8 cellular contexts compared by ENCODE assay signal in the genomic region with DNA sequence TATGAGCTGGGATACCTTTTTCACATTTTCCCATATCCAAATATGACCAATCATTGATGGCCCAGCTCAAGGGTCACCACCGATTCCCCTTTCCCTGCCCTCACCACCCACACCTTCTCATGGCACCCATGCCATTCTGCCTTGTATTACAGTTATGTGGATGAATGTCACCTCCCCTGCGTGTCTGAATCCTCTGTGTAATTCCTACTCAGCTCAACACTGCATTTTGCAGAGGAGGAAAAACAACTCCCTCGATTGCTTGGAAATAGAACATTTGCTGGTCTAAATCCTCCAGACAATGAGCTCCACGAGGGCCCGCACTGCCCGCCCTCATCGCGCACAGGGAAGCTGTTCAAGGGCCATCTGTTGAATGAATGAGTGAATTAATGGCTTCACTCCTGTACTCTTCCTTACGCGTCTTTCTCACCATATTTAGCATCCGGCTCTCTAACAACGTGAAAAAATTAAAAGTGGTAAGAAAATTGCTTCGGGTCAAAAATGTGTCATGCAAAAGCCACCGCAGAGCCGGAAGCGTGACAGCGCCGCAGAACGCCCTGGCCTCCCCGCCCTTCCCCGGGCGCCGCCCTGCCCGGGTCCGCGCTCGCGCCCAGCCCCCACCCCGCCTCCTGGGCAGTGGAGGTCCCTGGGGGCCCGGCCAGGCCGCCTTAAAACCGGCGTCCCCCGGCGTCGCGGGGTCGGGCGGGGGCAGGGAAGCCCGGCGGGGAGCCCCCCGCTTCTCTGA. TPM values are rescaled to one million over a fixed set of nuclear protein-coding genes. Genes with fewer than 3 reads are reported as not detected.
A peak's percentile ranks its signal among the peaks of the same experiment; 100 is the strongest.
DNase-seq lines count a peak whose midpoint lies in the region; ATAC-seq, FAIRE-seq and TF ChIP-seq lines count a peak whose summit lies in the region.

No MANE protein-coding gene starts in this region.

- H3K4me3 Mint-ChIP-seq in activated T-helper 2 cell treated with anti-CD3 and anti-CD28 coated beads, Interferon-gamma antibody, Interleukin-2, Interleukin-4, amounts not matched to agents 10 μg/mL and 5 μg/mL and 100 μg/mL, durations not matched to agents 14 hours and 24 hours and 36 hours (ENCODE audit: low read depth), result peak overlapping the region; percentile 85

- peak overlapping the region; percentile 86 for H2AFZ ChIP-seq in trophoblast cell (ENCODE audit: insufficient read depth, low read length, poor library complexity)

- TF ChIP-seq CTCF in gastroesophageal sphincter (IDR thresholded peaks at IDR 0.05), result no peak

- H3K36me3 Mint-ChIP-seq in activated T-helper 2 cell treated with anti-CD3 and anti-CD28 coated beads, Interferon-gamma antibody, Interleukin-2, Interleukin-4, amounts not matched to agents 10 μg/mL and 5 μg/mL and 100 μg/mL, durations not matched to agents 14 hours and 24 hours and 36 hours (ENCODE audit: low read depth), result peaks cover 23% of the 10 kb centered on the region

- no peaks in the 10 kb centered on the region for H3K36me3 ChIP-seq in gastroesophageal sphincter
- H3K36me3 ChIP-seq in trophoblast cell (ENCODE audit: control insufficient read depth in 1 of 2, insufficient read depth in 2 of 2, low read length in 2 of 2), result no peaks in the 10 kb centered on the region

- peaks cover 4% of the 10 kb centered on the region for H3K79me2 ChIP-seq in trophoblast cell (ENCODE audit: control insufficient read depth, insufficient read depth, low read length, poor library complexity)

- H3K9ac ChIP-seq in trophoblast cell (ENCODE audit: low read length), result peak overlapping the region; percentile 73

- H3K27me3 ChIP-seq in gastroesophageal sphincter, result peaks cover 10% of the 10 kb centered on the region
- no peaks in the 10 kb centered on the region for H3K27me3 ChIP-seq in trophoblast cell (ENCODE audit: insufficient read depth, low read length)

- H3K9me3 Mint-ChIP-seq in activated T-helper 2 cell treated with anti-CD3 and anti-CD28 coated beads, Interferon-gamma antibody, Interleukin-2, Interleukin-4, amounts not matched to agents 10 μg/mL and 5 μg/mL and 100 μg/mL, durations not matched to agents 14 hours and 24 hours and 36 hours, result no peaks in the 10 kb centered on the region

- no peak overlapping the region for H3K23ac ChIP-seq in trophoblast cell (ENCODE audit: low read length)

- ATAC-seq in GM19467 (IDR thresholded peaks at IDR 0.05; ENCODE audit: unreplicated experiment) (peak; percentile 76), HG03565 (IDR thresholded peaks at IDR 0.05; ENCODE audit: unreplicated experiment) (peak; percentile 65), gastroesophageal sphincter (peak; percentile 75)

- H3K9me3 ChIP-seq in gastroesophageal sphincter, result no peaks in the 10 kb centered on the region
- H3K9me3 ChIP-seq in trophoblast cell (ENCODE audit: insufficient read depth, low read depth, low read length), result peaks cover under 1% of the 10 kb centered on the region

- peak; percentile 37 for DNase-seq in COLO829 (ENCODE audit: low spot score)
- peak; percentile 51 for DNase-seq in RCC 7860 (ENCODE audit: low spot score)
- peak; percentile 80 for DNase-seq in activated T-helper 2 cell treated with anti-CD3 and anti-CD28 coated beads, Interferon-gamma antibody, Interleukin-2, Interleukin-4, amounts not matched to agents 10 μg/mL and 5 μg/mL and 100 μg/mL, durations not matched to agents 14 hours and 24 hours and 36 hours (ENCODE audit: low spot score)
- peak; percentile 60 to 79 for DNase-seq in trophoblast cell
- DNase-seq in urothelium cell line (ENCODE audit: low spot score), result peak; percentile 79

- peaks cover 37% of the 10 kb centered on the region for H3K79me1 ChIP-seq in trophoblast cell (ENCODE audit: low read length)

- H2BK5ac ChIP-seq in trophoblast cell (ENCODE audit: low read depth, low read length, poor library complexity), result peak overlapping the region; percentile 90

- peak overlapping the region; percentile 94 for H3K27ac Mint-ChIP-seq in activated T-helper 2 cell treated with anti-CD3 and anti-CD28 coated beads, Interferon-gamma antibody, Interleukin-2, Interleukin-4, amounts not matched to agents 10 μg/mL and 5 μg/mL and 100 μg/mL, durations not matched to agents 14 hours and 24 hours and 36 hours

- peak overlapping the region; percentile 98 for H4K91ac ChIP-seq in trophoblast cell (ENCODE audit: low read depth, low read length)

- no peak for TF ChIP-seq POLR2A in gastroesophageal sphincter (IDR thresholded peaks at IDR 0.05)

- peaks cover 54% of the 10 kb centered on the region for H3K4me1 Mint-ChIP-seq in activated T-helper 2 cell treated with anti-CD3 and anti-CD28 coated beads, Interferon-gamma antibody, Interleukin-2, Interleukin-4, amounts not matched to agents 10 μg/mL and 5 μg/mL and 100 μg/mL, durations not matched to agents 14 hours and 24 hours and 36 hours (ENCODE audit: low read depth)

- H3K27ac ChIP-seq in gastroesophageal sphincter (peak overlapping the region in 2 of 4 donors; percentile 31 to 73), trophoblast cell (ENCODE audit: low read depth, low read length) (peak overlapping the region; percentile 70)

- H4K8ac ChIP-seq in trophoblast cell (ENCODE audit: low read depth, low read length), result peak overlapping the region; percentile 84

- H3K4ac ChIP-seq in trophoblast cell (ENCODE audit: low read depth, low read length), result peak overlapping the region; percentile 60

- peak overlapping the region; percentile 71 for H4K12ac ChIP-seq in trophoblast cell (ENCODE audit: low read depth, low read length)

- peak overlapping the region; percentile 82 for H2BK120ac ChIP-seq in trophoblast cell (ENCODE audit: insufficient read depth, low read length, poor library complexity)

- H3K4me3 ChIP-seq in gastroesophageal sphincter (peak overlapping the region; percentile 54 to 73), trophoblast cell (ENCODE audit: low read depth, low read length) (peak overlapping the region; percentile 71)

- peak overlapping the region; percentile 96 for H3K18ac ChIP-seq in trophoblast cell (ENCODE audit: low read length)

- FAIRE-seq in RCC 7860 (lab: Jason Lieb, UNC) (no peak), urothelium cell line (lab: Jason Lieb, UNC) (no peak)

- H2AK5ac ChIP-seq in trophoblast cell (ENCODE audit: low read length), result peak overlapping the region; percentile 93

- no peak for TF ChIP-seq EP300 in gastroesophageal sphincter (IDR thresholded peaks at IDR 0.05)

- intact Hi-C loops in activated T-helper 2 cell treated with anti-CD3 and anti-CD28 coated beads, Interferon-gamma antibody, Interleukin-2, Interleukin-4, amounts not matched to agents 10 μg/mL and 5 μg/mL and 100 μg/mL, durations not matched to agents 14 hours and 24 hours and 36 hours (cut with micrococcal nuclease), result loop anchor here (2.0 to 5.0 kb wide), 2 partner anchors 74 to 77 kb away; no protein-coding TSS in a partner anchor

- peaks cover 0 to 16% (median 0%) of the 10 kb centered on the region in 3 donors for H3K4me1 ChIP-seq in gastroesophageal sphincter
- H3K4me1 ChIP-seq in trophoblast cell (ENCODE audit: control insufficient read depth in 1 of 2, insufficient read depth in 2 of 2, low read length in 2 of 2), result peaks cover 29 to 38% of the 10 kb centered on the region in 2 experiments

- peak overlapping the region; percentile 72 for H3K4me2 ChIP-seq in trophoblast cell (ENCODE audit: low read length)

- H2BK12ac ChIP-seq in trophoblast cell (ENCODE audit: low read length), result peak overlapping the region; percentile 81

- H3K27me3 Mint-ChIP-seq in activated T-helper 2 cell treated with anti-CD3 and anti-CD28 coated beads, Interferon-gamma antibody, Interleukin-2, Interleukin-4, amounts not matched to agents 10 μg/mL and 5 μg/mL and 100 μg/mL, durations not matched to agents 14 hours and 24 hours and 36 hours (ENCODE audit: low read depth), result no peaks in the 10 kb centered on the region

- WGBS in gastroesophageal sphincter (ENCODE audit: low coverage in 1 of 2), 2 donors, result 8 to 15% methylated on average over 10 to 12 of the region's 42 CpGs
- no CpG with 5 or more reads among the region's 42 CpGs for WGBS in trophoblast cell (ENCODE audit: extremely low coverage, insufficient coverage, insufficient read length)

- H3K14ac ChIP-seq in trophoblast cell (ENCODE audit: low read length), result peak overlapping the region; percentile 69

RNA-seq across cellular contexts. Expression of a gene that starts 0.7 kb away (rescaled TPM):
- total RNA-seq in activated T-helper 2 cell treated with anti-CD3 and anti-CD28 coated beads, Interferon-gamma antibody, Interleukin-2, Interleukin-4, amounts not matched to agents 10 μg/mL and 5 μg/mL and 100 μg/mL, durations not matched to agents 14 hours and 24 hours and 36 hours, result 6.4 and 7.6 TPM in 2 replicates
- total RNA-seq in gastroesophageal sphincter, result 10 to 100 TPM in 1 of 4 donors, 1 to 10 TPM in 3; 5.9 to 10.0 (median 7.4) TPM
- polyA plus RNA-seq in trophoblast cell (2013), result 15.6 TPM in 2 replicates
